15 cellular contexts compared by ENCODE assay signal in genomic region chr4:88143504-88143903, GRCh38. TPM values are rescaled to one million over a fixed set of nuclear protein-coding genes. Genes with fewer than 3 reads are reported as not detected.
DNase-seq lines count a peak whose midpoint lies in the region; ATAC-seq and TF ChIP-seq lines count a peak whose summit lies in the region.
"Had no signal": no experiment of that assay in that cellular context is flagged by ENCODE, and none has a peak within 500 bp of the region (broad histone marks: within the 10 kb centered on the region; RNA-seq: fewer than 3 reads in every experiment).

No MANE protein-coding gene starts in this region.

- no peak overlapping the region for H3K27ac Mint-ChIP-seq in activated CD8-positive, alpha-beta T cell treated with anti-CD3 and anti-CD28 coated beads for 36 hours
- H3K27ac Mint-ChIP-seq: activated CD4-positive, alpha-beta memory T cell treated with anti-CD3 and anti-CD28 coated beads for 36 hours had no signal

- TF ChIP-seq CTCF in activated CD8-positive, alpha-beta T cell treated with anti-CD3 and anti-CD28 coated beads for 36 hours (IDR thresholded peaks at IDR 0.05) = no peak

- no peaks in the 10 kb centered on the region for H3K9me3 ChIP-seq in HUES64 (ENCODE audit: insufficient read depth, low read depth, low read length)
- H3K9me3 ChIP-seq: neutrophil, uterus had no signal

- DNase-seq in AG08395 (ENCODE audit: low spot score) (peak; percentile 45), astrocyte of the hippocampus (ENCODE audit: low read depth, low spot score) (peak; percentile 65), iris pigment epithelial cell (ENCODE audit: low read depth) (peak; percentile 80), substantia nigra (lab: John Stamatoyannopoulos, UW) (no peak), putamen (ENCODE audit: low spot score) (no peak), DMS153 treated with DMSO at 0.1 percent for 48 hours (lab: John Stamatoyannopoulos, UW; ENCODE audit: unreplicated experiment) (no peak)
- DNase-seq in activated CD8-positive, alpha-beta T cell treated with anti-CD3 and anti-CD28 coated beads for 36 hours = no peak
- DNase-seq: activated CD4-positive, alpha-beta memory T cell treated with anti-CD3 and anti-CD28 coated beads for 36 hours; activated gamma-delta T cell treated with Interleukin-2 at 50 U/mL for 16 hours; DMS79; MM.1S; uterus had no signal

- POLR2A ChIA-PET in activated CD8-positive, alpha-beta T cell treated with anti-CD3 and anti-CD28 coated beads for 36 hours (lab: Charles Lee) = no interaction called here

- CTCF ChIA-PET in activated CD8-positive, alpha-beta T cell treated with anti-CD3 and anti-CD28 coated beads for 36 hours (lab: Charles Lee) = no interaction called here

- H3K27me3 ChIP-seq in HUES64 (ENCODE audit: insufficient read depth, low read length) = no peaks in the 10 kb centered on the region
- H3K27me3 ChIP-seq: neutrophil, uterus had no signal

- no peaks in the 10 kb centered on the region for H3K9me3 Mint-ChIP-seq in activated CD8-positive, alpha-beta T cell treated with anti-CD3 and anti-CD28 coated beads for 36 hours
- H3K9me3 Mint-ChIP-seq: activated CD4-positive, alpha-beta memory T cell treated with anti-CD3 and anti-CD28 coated beads for 36 hours had no signal

- WGBS in HUES64 = 67% methylated on average over 2 of the region's 2 CpGs

- H3K4me3 Mint-ChIP-seq in activated CD8-positive, alpha-beta T cell treated with anti-CD3 and anti-CD28 coated beads for 36 hours = no peak overlapping the region
- H3K4me3 Mint-ChIP-seq: activated CD4-positive, alpha-beta memory T cell treated with anti-CD3 and anti-CD28 coated beads for 36 hours had no signal

- intact Hi-C loops in activated CD8-positive, alpha-beta T cell treated with anti-CD3 and anti-CD28 coated beads for 36 hours (cut with micrococcal nuclease) = no loop called here

- no peaks in the 10 kb centered on the region for H3K27me3 Mint-ChIP-seq in activated CD8-positive, alpha-beta T cell treated with anti-CD3 and anti-CD28 coated beads for 36 hours

- H3K36me3 ChIP-seq in HUES64 (ENCODE audit: insufficient read depth, low read length) = no peaks in the 10 kb centered on the region
- H3K36me3 ChIP-seq: neutrophil, uterus had no signal

- no peak overlapping the region for H3K9ac ChIP-seq in HUES64 (ENCODE audit: low read depth, low read length)

- H3K27ac ChIP-seq in HUES64 (ENCODE audit: low read depth, low read length) = peak overlapping the region; percentile 56
- no peak overlapping the region for H3K27ac ChIP-seq in substantia nigra (ENCODE audit: low read depth, low read length, poor library complexity, severe bottlenecking)
- H3K27ac ChIP-seq: coronary artery, neutrophil had no signal

- H3K4me1 ChIP-seq in HUES64 (ENCODE audit: insufficient read depth, low read length) = peaks cover 36% of the 10 kb centered on the region
- H3K4me1 ChIP-seq: uterus had no signal

- H3K4me3 ChIP-seq in HUES64 (ENCODE audit: low read length) = no peak overlapping the region
- H3K4me3 ChIP-seq: coronary artery, uterus had no signal

- ATAC-seq in activated CD8-positive, alpha-beta T cell treated with anti-CD3 and anti-CD28 coated beads for 36 hours = no peak

- H3K4me1 Mint-ChIP-seq in activated CD8-positive, alpha-beta T cell treated with anti-CD3 and anti-CD28 coated beads for 36 hours (ENCODE audit: low read depth) = no peaks in the 10 kb centered on the region

- no peaks in the 10 kb centered on the region for H3K36me3 Mint-ChIP-seq in activated CD8-positive, alpha-beta T cell treated with anti-CD3 and anti-CD28 coated beads for 36 hours (ENCODE audit: low read depth)
- H3K36me3 Mint-ChIP-seq: activated CD4-positive, alpha-beta memory T cell treated with anti-CD3 and anti-CD28 coated beads for 36 hours had no signal

RNA-seq across cellular contexts. Expression of gene ABCG2, which starts 14.9 kb away (rescaled TPM):
- polyA plus RNA-seq in HUES64 (2013, experiment 1 of 2) = 2.7 TPM
- 2.5 TPM for polyA plus RNA-seq in HUES64 (2013, experiment 2 of 2)
- total RNA-seq in activated CD8-positive, alpha-beta T cell treated with anti-CD3 and anti-CD28 coated beads for 36 hours = under 1 TPM; 0.25 to 0.54 TPM

Comparison
In these comparisons a context has a peak if more than half of its experiments do, and no peak if none do; other contexts are left out.
1. DNase-seq: peak in AG08395 (single experiment), astrocyte of the hippocampus (single experiment) and iris pigment epithelial cell (single experiment); none in substantia nigra (0 of 49), activated CD8-positive, alpha-beta T cell treated with anti-CD3 and anti-CD28 coated beads for 36 hours (single experiment), putamen (single experiment) and DMS153 treated with DMSO at 0.1 percent for 48 hours (single experiment).